ENCODE assay signal across 16 cellular contexts in the genomic region with DNA sequence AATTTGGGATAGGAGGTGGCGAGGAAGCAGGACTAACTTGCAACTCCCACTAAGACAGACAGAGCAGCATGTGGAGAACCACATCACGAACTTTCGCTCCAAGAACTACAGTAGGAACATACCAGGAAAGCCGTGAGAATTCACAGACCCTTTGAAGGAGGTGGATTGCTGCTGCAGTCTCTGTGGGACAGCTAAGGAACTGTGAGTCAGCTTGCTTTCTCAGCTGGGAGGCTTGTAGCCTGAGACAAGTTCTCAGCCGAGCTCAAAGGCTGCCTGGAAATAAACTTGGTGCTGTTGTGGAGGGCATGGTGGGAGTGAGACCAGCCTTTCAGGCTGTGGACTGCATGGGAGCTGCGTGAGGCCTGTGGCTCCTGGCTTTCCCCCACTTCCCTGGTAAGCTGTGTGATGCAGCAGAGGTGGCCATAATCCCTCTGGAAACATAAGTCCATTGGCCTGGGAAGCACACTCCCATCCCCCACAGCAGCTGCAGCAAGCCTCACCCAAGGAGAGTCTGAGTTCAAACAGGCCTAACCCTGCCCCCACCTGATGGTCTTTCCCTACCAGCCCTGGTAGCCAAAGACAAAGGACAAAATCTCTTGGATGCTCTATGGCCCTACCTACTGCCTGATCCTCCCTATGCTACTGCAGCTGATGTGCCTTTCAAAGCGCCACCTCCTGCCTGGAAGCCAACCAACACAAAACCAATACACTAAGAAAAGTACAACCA.
DNase-seq lines count a peak whose midpoint lies in the region; ATAC-seq and TF ChIP-seq lines count a peak whose summit lies in the region.
"Had no signal": no experiment of that assay in that cellular context is flagged by ENCODE, and none has a peak within 500 bp of the region (broad histone marks: within the 10 kb centered on the region; RNA-seq: fewer than 3 reads in every experiment).

No MANE protein-coding gene starts in this region.

- peaks cover 20% of the 10 kb centered on the region for H3K4me1 ChIP-seq in GM23248 (ENCODE audit: insufficient read depth)
- no peaks in the 10 kb centered on the region; a peak in 1 of 4 replicates for H3K4me1 ChIP-seq in SK-N-SH (ENCODE audit: control insufficient read depth in 1 of 2, insufficient read depth in 2 of 2, low read depth in 1 of 2, low read length in 1 of 2)

- peak overlapping the region; percentile 49 for H3K27ac ChIP-seq in GM23248
- peak overlapping the region in 1 of 2 experiments; percentile 68; a peak in 2 of 4 replicates for H3K27ac ChIP-seq in SK-N-SH (ENCODE audit: low read depth in 2 of 2, low read length in 1 of 2)
- H3K27ac ChIP-seq: thoracic aorta had no signal

- H3K9me3 Mint-ChIP-seq in activated naive CD4-positive, alpha-beta T cell treated with anti-CD3 and anti-CD28 coated beads for 36 hours: peaks cover 10% of the 10 kb centered on the region
- H3K9me3 Mint-ChIP-seq in T-helper 2 cell treated with Interferon-gamma antibody and Interleukin-4, amounts not matched to agents 5 μg/mL and 100 μg/mL, for 36 hours: peaks cover 10% of the 10 kb centered on the region

- TF ChIP-seq CTCF in SK-N-SH (IDR thresholded peaks at IDR 0.05): peak; percentile 19; the same call in 1 of the 2 replicates

- H3K9me2 ChIP-seq in GM23248 (ENCODE audit: insufficient read depth) (no peaks in the 10 kb centered on the region), SK-N-SH (no peaks in the 10 kb centered on the region)

- H3K4me2 ChIP-seq in GM23248 (ENCODE audit: unreplicated experiment) (peak overlapping the region; percentile 23), SK-N-SH (peak overlapping the region; percentile 56)

- H3K9ac ChIP-seq in GM23248 (no peak overlapping the region), SK-N-SH (no peak overlapping the region)

- POLR2A ChIA-PET in SK-N-SH (lab: Yijun Ruan, JAX): no interaction called here

- TF ChIP-seq EP300 in SK-N-SH (IDR thresholded peaks at IDR 0.05; ENCODE audit: borderline replicate concordance in 1 of 2, low read depth in 1 of 2, low read length in 1 of 2): no peak

- H3K27me3 ChIP-seq in GM23248 (replicated peaks; ENCODE audit: insufficient read depth) (no peaks in the 10 kb centered on the region), SK-N-SH (ENCODE audit: insufficient read depth) (no peaks in the 10 kb centered on the region)

- no peaks in the 10 kb centered on the region for H3K36me3 Mint-ChIP-seq in activated naive CD4-positive, alpha-beta T cell treated with anti-CD3 and anti-CD28 coated beads for 36 hours (ENCODE audit: low read depth)
- no peaks in the 10 kb centered on the region for H3K36me3 Mint-ChIP-seq in T-helper 2 cell treated with Interferon-gamma antibody and Interleukin-4, amounts not matched to agents 5 μg/mL and 100 μg/mL, for 36 hours (ENCODE audit: low read depth)

- no peak for TF ChIP-seq RAD21 in SK-N-SH (IDR thresholded peaks at IDR 0.05; ENCODE audit: low read length)

- H3K9me3 ChIP-seq in GM23248 (ENCODE audit: low read depth) (no peaks in the 10 kb centered on the region), SK-N-SH (no peaks in the 10 kb centered on the region)
- H3K9me3 ChIP-seq: thoracic aorta had no signal

- no peaks in the 10 kb centered on the region for H3K4me1 Mint-ChIP-seq in activated naive CD4-positive, alpha-beta T cell treated with anti-CD3 and anti-CD28 coated beads for 36 hours (ENCODE audit: low read depth)
- H3K4me1 Mint-ChIP-seq in T-helper 2 cell treated with Interferon-gamma antibody and Interleukin-4, amounts not matched to agents 5 μg/mL and 100 μg/mL, for 36 hours (ENCODE audit: low read depth): no peaks in the 10 kb centered on the region
- H3K4me1 Mint-ChIP-seq: naive B cell had no signal

- no peak overlapping the region for H3K27ac Mint-ChIP-seq in activated naive CD4-positive, alpha-beta T cell treated with anti-CD3 and anti-CD28 coated beads for 36 hours
- no peak overlapping the region for H3K27ac Mint-ChIP-seq in T-helper 2 cell treated with Interferon-gamma antibody and Interleukin-4, amounts not matched to agents 5 μg/mL and 100 μg/mL, for 36 hours
- H3K27ac Mint-ChIP-seq: activated T-helper 1 cell treated with anti-CD3 and anti-CD28 coated beads, Interleukin-12 subunit alpha, Interleukin-12 subunit beta, Interleukin-2, Interleukin-4 antibody, amounts not matched to agents 30 ng/mL and 10 ng/mL and 1 ng/mL, durations not matched to agents 14 hours and 24 hours and 36 hours; naive B cell had no signal

- H2AFZ ChIP-seq in GM23248 (peak overlapping the region; percentile 62), SK-N-SH (ENCODE audit: low read depth) (peak overlapping the region; percentile 74)

- H3F3A ChIP-seq in GM23248 (ENCODE audit: insufficient read depth) (peaks cover 22% of the 10 kb centered on the region), SK-N-SH (replicated peaks; ENCODE audit: insufficient read depth) (peaks cover 17% of the 10 kb centered on the region)

- WGBS in GM23248 (ENCODE audit: low coverage in 1 of 2, low lambda C conversion rate in 2 of 2, missing lambda C conversion rate in 2 of 2), 2 experiments: 45 to 55% methylated on average over 7 of the region's 7 CpGs
- WGBS in SK-N-SH (ENCODE audit: low lambda C conversion rate): 47% methylated on average over 6 of the region's 7 CpGs

- H4K20me1 ChIP-seq in GM23248 (ENCODE audit: insufficient read depth) (no peaks in the 10 kb centered on the region), SK-N-SH (ENCODE audit: insufficient read depth) (no peaks in the 10 kb centered on the region)

- no peak overlapping the region for H3K4me3 Mint-ChIP-seq in activated naive CD4-positive, alpha-beta T cell treated with anti-CD3 and anti-CD28 coated beads for 36 hours
- H3K4me3 Mint-ChIP-seq in T-helper 2 cell treated with Interferon-gamma antibody and Interleukin-4, amounts not matched to agents 5 μg/mL and 100 μg/mL, for 36 hours: no peak overlapping the region
- H3K4me3 Mint-ChIP-seq: activated T-helper 1 cell treated with anti-CD3 and anti-CD28 coated beads, Interleukin-12 subunit alpha, Interleukin-12 subunit beta, Interleukin-2, Interleukin-4 antibody, amounts not matched to agents 30 ng/mL and 10 ng/mL and 1 ng/mL, durations not matched to agents 14 hours and 24 hours and 36 hours; naive B cell had no signal

- H3K79me2 ChIP-seq in GM23248 (ENCODE audit: insufficient read depth) (no peaks in the 10 kb centered on the region), SK-N-SH (ENCODE audit: insufficient read depth) (no peaks in the 10 kb centered on the region)

- intact Hi-C loops in activated naive CD4-positive, alpha-beta T cell treated with anti-CD3 and anti-CD28 coated beads for 36 hours (cut with micrococcal nuclease): no loop called here

- H3K4me3 ChIP-seq in GM23248 (no peak overlapping the region), SK-N-SH (ENCODE audit: low read depth in 2 of 2, low read length in 1 of 2) (peak overlapping the region in 1 of 2 experiments; percentile 34; a peak in 1 of 4 replicates), skeletal muscle cell (ENCODE audit: low read depth, low read length) (no peak overlapping the region)
- H3K4me3 ChIP-seq: skin epidermis, thoracic aorta had no signal

- DNase-seq in GM23248 (peak; percentile 77), SK-N-SH (no peak), fibroblast of the conjunctiva (ENCODE audit: low read depth) (peak; percentile 6), skeletal muscle cell (ENCODE audit: low read depth) (peak; percentile 98), DMS 273 (lab: John Stamatoyannopoulos, UW; ENCODE audit: unreplicated experiment) (no peak)
- DNase-seq in activated naive CD4-positive, alpha-beta T cell treated with anti-CD3 and anti-CD28 coated beads for 36 hours: no peak
- DNase-seq in T-helper 2 cell treated with Interferon-gamma antibody and Interleukin-4, amounts not matched to agents 5 μg/mL and 100 μg/mL, for 36 hours (ENCODE audit: low spot score): no peak
- DNase-seq: activated CD4-positive, alpha-beta T cell treated with anti-CD3 and anti-CD28 coated beads for 1 hour; caudate nucleus; COR-L47; MM.1S; naive B cell had no signal

- CTCF ChIA-PET in SK-N-SH (lab: Yijun Ruan, JAX): no interaction called here
- CTCF ChIA-PET in activated naive CD4-positive, alpha-beta T cell treated with anti-CD3 and anti-CD28 coated beads for 36 hours (lab: Charles Lee): interaction anchor here (1.0 kb wide), 1 partner anchor 96 kb away, joined by 3 read pairs; no protein-coding TSS in a partner anchor

- ATAC-seq in GM21447 (IDR thresholded peaks at IDR 0.05; ENCODE audit: unreplicated experiment): no peak

- in situ Hi-C loops in GM23248 (cut with MboI): no loop called here

- H3K27me3 Mint-ChIP-seq in activated naive CD4-positive, alpha-beta T cell treated with anti-CD3 and anti-CD28 coated beads for 36 hours (ENCODE audit: low read depth): no peaks in the 10 kb centered on the region
- no peaks in the 10 kb centered on the region for H3K27me3 Mint-ChIP-seq in T-helper 2 cell treated with Interferon-gamma antibody and Interleukin-4, amounts not matched to agents 5 μg/mL and 100 μg/mL, for 36 hours (ENCODE audit: low read depth)

- H3K36me3 ChIP-seq in GM23248 (ENCODE audit: low read depth): no peaks in the 10 kb centered on the region
- H3K36me3 ChIP-seq in SK-N-SH (replicated peaks in 1 of 2; ENCODE audit: control insufficient read depth in 1 of 2, insufficient read depth in 2 of 2, low read length in 1 of 2): no peaks in the 10 kb centered on the region
- H3K36me3 ChIP-seq: thoracic aorta had no signal

TF ChIP-seq in SK-N-SH, 30 proteins besides CTCF, POLR2A, EP300 and RAD21:
- TF ChIP-seq POLR2AphosphoS5 (IDR thresholded peaks at IDR 0.05; ENCODE audit: low read depth, low read length) (peak; percentile 35; the same call in 1 of the 2 replicates), FOXJ3 (CRISPR knock-in tag; IDR thresholded peaks at IDR 0.05) (no peak), FOSL2 (IDR thresholded peaks at IDR 0.05; ENCODE audit: borderline replicate concordance, low read depth) (peak; percentile 45), JUND (IDR thresholded peaks at IDR 0.05) (peak; percentile 22; the same call in 1 of the 2 replicates), TCF12 (IDR thresholded peaks at IDR 0.05) (peak; percentile 64; the same call in 1 of the 2 replicates)
- TF ChIP-seq, protein P1, sequence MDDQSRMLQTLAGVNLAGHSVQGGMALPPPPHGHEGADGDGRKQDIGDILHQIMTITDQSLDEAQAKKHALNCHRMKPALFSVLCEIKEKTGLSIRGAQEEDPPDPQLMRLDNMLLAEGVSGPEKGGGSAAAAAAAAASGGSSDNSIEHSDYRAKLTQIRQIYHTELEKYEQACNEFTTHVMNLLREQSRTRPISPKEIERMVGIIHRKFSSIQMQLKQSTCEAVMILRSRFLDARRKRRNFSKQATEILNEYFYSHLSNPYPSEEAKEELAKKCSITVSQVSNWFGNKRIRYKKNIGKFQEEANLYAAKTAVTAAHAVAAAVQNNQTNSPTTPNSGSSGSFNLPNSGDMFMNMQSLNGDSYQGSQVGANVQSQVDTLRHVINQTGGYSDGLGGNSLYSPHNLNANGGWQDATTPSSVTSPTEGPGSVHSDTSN (IDR thresholded peaks at IDR 0.05): peak; percentile 50

Comparison
In these comparisons a context has a peak if more than half of its experiments do, and no peak if none do; other contexts are left out.
1. DNase-seq: peak in GM23248 (single experiment), fibroblast of the conjunctiva (single experiment) and skeletal muscle cell (single experiment); none in SK-N-SH (single experiment), activated naive CD4-positive, alpha-beta T cell treated with anti-CD3 and anti-CD28 coated beads for 36 hours (single experiment), DMS 273 (single experiment) and T-helper 2 cell treated with Interferon-gamma antibody and Interleukin-4, amounts not matched to agents 5 μg/mL and 100 μg/mL, for 36 hours (single experiment).